In genomic region chr3:23829242-23829934, GRCh38 we compare ENCODE assay signal across 11 cellular contexts. TPM values are rescaled to one million over a fixed set of nuclear protein-coding genes. Genes with fewer than 3 reads are reported as not detected.
DNase-seq lines count a peak whose midpoint lies in the region; ATAC-seq lines count a peak whose summit lies in the region.
"Had no signal": no experiment of that assay in that cellular context is flagged by ENCODE, and none has a peak within 500 bp of the region (broad histone marks: within the 10 kb centered on the region; RNA-seq: fewer than 3 reads in every experiment).

No MANE protein-coding gene starts in this region.

- no peaks in the 10 kb centered on the region for H3K36me3 ChIP-seq in H7 (replicated peaks; ENCODE audit: control insufficient read depth, insufficient read depth, low read length)
- H3K36me3 ChIP-seq: left lung had no signal

- H3K9me3 Mint-ChIP-seq in naive B cell = peaks cover 0 to 2% (median 0%) of the 10 kb centered on the region in 7 donors
- H3K9me3 Mint-ChIP-seq: activated naive CD8-positive, alpha-beta T cell treated with anti-CD3 and anti-CD28 coated beads, Interleukin-2, amount 10 ng/mL, durations not matched to agents 7 days and 5 days had no signal

- H3K4me1 Mint-ChIP-seq in naive B cell = peaks cover 57 to 80% (median 66%) of the 10 kb centered on the region in 3 donors

- H3K4me3 Mint-ChIP-seq in naive B cell = peak overlapping the region; percentile 38 to 82 (median 71)
- H3K4me3 Mint-ChIP-seq: activated naive CD8-positive, alpha-beta T cell treated with anti-CD3 and anti-CD28 coated beads, Interleukin-2, amount 10 ng/mL, durations not matched to agents 7 days and 5 days had no signal

- peak overlapping the region in 4 of 6 donors; percentile 80 to 88 (median 84) for H3K27ac Mint-ChIP-seq in naive B cell
- H3K27ac Mint-ChIP-seq: activated naive CD8-positive, alpha-beta T cell treated with anti-CD3 and anti-CD28 coated beads, Interleukin-2, amount 10 ng/mL, durations not matched to agents 7 days and 5 days had no signal

- H3K36me3 Mint-ChIP-seq in naive B cell = no peaks in the 10 kb centered on the region

- no peak overlapping the region for H3K4me3 ChIP-seq in H7 (ENCODE audit: insufficient read depth, low read depth, low read length)
- H3K4me3 ChIP-seq: left lung had no signal

- peak; percentile 62 for ATAC-seq in GM19023 (IDR thresholded peaks at IDR 0.05; ENCODE audit: unreplicated experiment)
- peak; percentile 61 for ATAC-seq in HG02623 (IDR thresholded peaks at IDR 0.05; ENCODE audit: unreplicated experiment)
- ATAC-seq in HG03565 (IDR thresholded peaks at IDR 0.05; ENCODE audit: unreplicated experiment) = peak; percentile 53
- ATAC-seq in naive B cell (ENCODE audit: low read depth in 2 of 2) = peak; percentile 91 to 92
- ATAC-seq in esophagus mucosa = no peak
- ATAC-seq: left lung had no signal

- H3K27me3 ChIP-seq in H7 (ENCODE audit: control insufficient read depth, insufficient read depth, low read length) = no peaks in the 10 kb centered on the region
- H3K27me3 ChIP-seq: left lung had no signal

- H3K27me3 Mint-ChIP-seq in naive B cell = no peaks in the 10 kb centered on the region
- H3K27me3 Mint-ChIP-seq: activated naive CD8-positive, alpha-beta T cell treated with anti-CD3 and anti-CD28 coated beads, Interleukin-2, amount 10 ng/mL, durations not matched to agents 7 days and 5 days had no signal

- DNase-seq in naive B cell (peak; percentile 55), NCI-H510A treated with DMSO at 0.1 percent for 48 hours (lab: John Stamatoyannopoulos, UW) (no peak), H7 (no peak)
- DNase-seq: activated naive CD8-positive, alpha-beta T cell treated with anti-CD3 and anti-CD28 coated beads, Interleukin-2, amount 10 ng/mL, durations not matched to agents 7 days and 5 days; erythroblast; left lung; NCI-H1048 had no signal

RNA-seq across cellular contexts. Expression of gene UBE2E1, which starts 23.6 kb away (rescaled TPM):
- 10 to 100 TPM in 5 of 6 donors, 1 to 10 TPM in 1; 8.7 to 33.7 (median 18.1) TPM for polyA plus RNA-seq in naive B cell (ENCODE audit: low read depth in 6 of 6)
- total RNA-seq in esophagus mucosa = 96.6 TPM
- 138 and 159 TPM in 2 replicates for total RNA-seq in H7 (2014; rRNA removed; shearing (Covaris generic))
